In genomic region chr20:40816039-40816352, GRCh38 we compare ENCODE assay signal across 18 cellular contexts.
DNase-seq lines count a peak whose midpoint lies in the region; ATAC-seq and TF ChIP-seq lines count a peak whose summit lies in the region.
"Had no signal": no experiment of that assay in that cellular context is flagged by ENCODE, and none has a peak within 500 bp of the region (broad histone marks: within the 10 kb centered on the region; RNA-seq: fewer than 3 reads in every experiment).

No MANE protein-coding gene starts in this region.

- H3K4me3 ChIP-seq in neuronal stem cell (ENCODE audit: low read length in 2 of 2) = no peak overlapping the region
- H3K4me3 ChIP-seq: BLaER1, GM23338 had no signal

- H3K4ac ChIP-seq in neuronal stem cell (ENCODE audit: low read length) = no peak overlapping the region

- TF ChIP-seq CTCF in type B pancreatic cell (conservative IDR thresholded peaks at IDR 0.05) = no peak

- no peak overlapping the region for H3K27ac Mint-ChIP-seq in type B pancreatic cell
- H3K27ac Mint-ChIP-seq: B cell; CD4-positive, CD25-positive, alpha-beta regulatory T cell; CD8-positive, alpha-beta T cell; GM23338; HFFc6 had no signal

- WGBS in neuronal stem cell (ENCODE audit: extremely low coverage in 2 of 2, insufficient read length in 2 of 2, insufficient replicate concordance in 1 of 2), 2 donors = no CpG with 5 or more reads among the region's 3 CpGs

- H2AK5ac ChIP-seq in neuronal stem cell (ENCODE audit: low read depth, low read length) = no peak overlapping the region

- no peaks in the 10 kb centered on the region for H3K27me3 ChIP-seq in neuronal stem cell (ENCODE audit: control insufficient read depth in 3 of 3, insufficient read depth in 3 of 3, low read depth in 1 of 3, low read length in 3 of 3)
- H3K27me3 ChIP-seq: BLaER1 had no signal

- H4K8ac ChIP-seq in neuronal stem cell (ENCODE audit: low read depth, low read length) = no peak overlapping the region

- no peak overlapping the region for H3K23ac ChIP-seq in neuronal stem cell (ENCODE audit: low read depth, low read length, poor library complexity)

- peaks cover 30% of the 10 kb centered on the region for H3K27me3 Mint-ChIP-seq in type B pancreatic cell
- H3K27me3 Mint-ChIP-seq: CD4-positive, CD25-positive, alpha-beta regulatory T cell had no signal

- no peak overlapping the region for H2BK12ac ChIP-seq in neuronal stem cell (ENCODE audit: low read length)

- no peaks in the 10 kb centered on the region for H3K79me1 ChIP-seq in neuronal stem cell (ENCODE audit: low read depth, low read length)

- no peaks in the 10 kb centered on the region for H3K36me3 ChIP-seq in neuronal stem cell (replicated peaks in 1 of 2; ENCODE audit: control insufficient read depth in 2 of 2, insufficient read depth in 2 of 2, low read length in 2 of 2)
- H3K36me3 ChIP-seq: BLaER1 had no signal

- no peaks in the 10 kb centered on the region for H3K4me1 Mint-ChIP-seq in type B pancreatic cell (ENCODE audit: unreplicated experiment)
- H3K4me1 Mint-ChIP-seq: B cell; CD4-positive, CD25-positive, alpha-beta regulatory T cell; GM23338; H9 had no signal

- intact Hi-C loops in head of caudate nucleus (cut with DNase I) = no loop called here

- peaks cover 0 to 2% of the 10 kb centered on the region in 2 donors for H3K4me1 ChIP-seq in neuronal stem cell (ENCODE audit: control insufficient read depth in 2 of 2, insufficient read depth in 1 of 2, low read depth in 1 of 2, low read length in 2 of 2)
- H3K4me1 ChIP-seq: Caco-2 had no signal

- H3K4me3 Mint-ChIP-seq in type B pancreatic cell = no peak overlapping the region
- H3K4me3 Mint-ChIP-seq: B cell; CD4-positive, CD25-positive, alpha-beta regulatory T cell; CD8-positive, alpha-beta T cell; GM23338; H9; HFFc6 had no signal

- peaks cover 9% of the 10 kb centered on the region for H3K9me3 Mint-ChIP-seq in type B pancreatic cell
- H3K9me3 Mint-ChIP-seq: HFFc6 had no signal

- no peak overlapping the region for H2BK120ac ChIP-seq in neuronal stem cell (ENCODE audit: low read depth, low read length)

- H3K9ac ChIP-seq in neuronal stem cell (ENCODE audit: low read depth, low read length, poor library complexity) = no peak overlapping the region
- H3K9ac ChIP-seq: BLaER1 had no signal

- no peak overlapping the region for H2AFZ ChIP-seq in neuronal stem cell (ENCODE audit: low read length)
- H2AFZ ChIP-seq: GM23338 had no signal

- no peak overlapping the region for H3K14ac ChIP-seq in neuronal stem cell (ENCODE audit: low read length)

- H3K4me2 ChIP-seq in neuronal stem cell (ENCODE audit: insufficient read depth, low read length, poor library complexity, severe bottlenecking) = no peak overlapping the region
- H3K4me2 ChIP-seq: BLaER1, GM23338 had no signal

- H3K18ac ChIP-seq in neuronal stem cell (ENCODE audit: low read length) = peak overlapping the region; percentile 21

- no peak for ATAC-seq in GM18873 (IDR thresholded peaks at IDR 0.05; ENCODE audit: low FRiP score, unreplicated experiment)
- ATAC-seq: CD8-positive, alpha-beta T cell; GM23338; HCT116 had no signal

- DNase-seq in activated CD8-positive, alpha-beta memory T cell treated with anti-CD3 and anti-CD28 coated beads for 24 hours = peak; percentile 26
- no peak for DNase-seq in activated CD8-positive, alpha-beta memory T cell treated with anti-CD3 and anti-CD28 coated beads, Interleukin-2, amount 50 U/mL, for 4 hours
- DNase-seq in neuronal stem cell (ENCODE audit: low spot score) = no peak
- peak; percentile 34 for DNase-seq in type B pancreatic cell (ENCODE audit: extremely low spot score, unreplicated experiment)
- no peak for DNase-seq in head of caudate nucleus
- DNase-seq: Caco-2; CD4-positive, CD25-positive, alpha-beta regulatory T cell; CD8-positive, alpha-beta T cell; DMS153; H9; HFFc6 had no signal

- H3K9me3 ChIP-seq in neuronal stem cell (replicated peaks in 1 of 2; ENCODE audit: control insufficient read depth in 2 of 2, insufficient read depth in 1 of 2, low read depth in 1 of 2, low read length in 2 of 2) = peaks cover 0 to under 1% of the 10 kb centered on the region in 2 donors
- H3K9me3 ChIP-seq: BLaER1, Caco-2 had no signal

- H4K91ac ChIP-seq in neuronal stem cell (ENCODE audit: low read depth, low read length, poor library complexity) = no peak overlapping the region

- no peak overlapping the region for H3K27ac ChIP-seq in neuronal stem cell (replicated peaks; ENCODE audit: low read length)
- H3K27ac ChIP-seq: 22Rv1, BLaER1, C4-2B had no signal

- H2BK5ac ChIP-seq in neuronal stem cell (ENCODE audit: low read length) = no peak overlapping the region

- no peaks in the 10 kb centered on the region for H3K36me3 Mint-ChIP-seq in type B pancreatic cell
- H3K36me3 Mint-ChIP-seq: CD4-positive, CD25-positive, alpha-beta regulatory T cell; CD8-positive, alpha-beta T cell had no signal

- no peak overlapping the region for H2BK15ac ChIP-seq in neuronal stem cell (ENCODE audit: low read length)

Comparison
In these comparisons a context has a peak if more than half of its experiments do, and no peak if none do; other contexts are left out.
1. DNase-seq: peak in activated CD8-positive, alpha-beta memory T cell treated with anti-CD3 and anti-CD28 coated beads for 24 hours (single experiment) and type B pancreatic cell (single experiment); none in activated CD8-positive, alpha-beta memory T cell treated with anti-CD3 and anti-CD28 coated beads, Interleukin-2, amount 50 U/mL, for 4 hours (single experiment), neuronal stem cell (single experiment) and head of caudate nucleus (0 of 42).